Comparison of ENCODE assay signal across 5 cellular contexts in the genomic region with DNA sequence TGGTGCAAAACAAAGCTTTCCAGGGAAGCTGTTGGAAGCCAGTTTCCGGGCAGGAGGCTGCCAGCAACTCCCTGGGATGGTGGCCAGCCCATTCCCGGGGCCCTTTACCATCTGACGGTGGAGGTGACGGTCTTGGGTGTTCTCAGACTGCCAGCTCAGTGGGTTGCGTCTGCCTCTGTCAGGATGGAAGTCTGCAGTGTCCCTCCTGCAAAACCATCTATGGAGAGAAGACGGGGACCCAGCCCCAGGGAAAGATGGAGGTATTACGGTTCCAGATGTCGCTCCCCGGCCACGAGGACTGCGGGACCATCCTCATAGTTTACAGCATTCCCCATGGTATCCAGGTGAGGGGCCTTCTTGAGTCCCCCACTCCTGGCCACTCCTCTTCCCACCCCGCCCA. TPM values are rescaled to one million over a fixed set of nuclear protein-coding genes. Genes with fewer than 3 reads are reported as not detected.
"Had no signal": no experiment of that assay in that cellular context is flagged by ENCODE, and none has a peak within 500 bp of the region (broad histone marks: within the 10 kb centered on the region; RNA-seq: fewer than 3 reads in every experiment).

No MANE protein-coding gene starts in this region.

RNA-seq across cellular contexts. Expression of a gene that starts 7.1 kb away (rescaled TPM):
- total RNA-seq: HepG2, HT1080 had no signal
- polyA plus RNA-seq: HepG2, IgD-negative memory B cell had no signal

RNA-seq across cellular contexts. Expression of a gene that starts 39.9 kb away (rescaled TPM):
- total RNA-seq: GM23338, H1, HT1080 had no signal
- polyA plus RNA-seq: H1, HepG2 had no signal
